In genomic region chr5:178256746-178257145, GRCh38 we compare ENCODE assay signal across 19 cellular contexts. TPM values are rescaled to one million over a fixed set of nuclear protein-coding genes. Genes with fewer than 3 reads are reported as not detected.
DNase-seq lines count a peak whose midpoint lies in the region; ATAC-seq, FAIRE-seq and TF ChIP-seq lines count a peak whose summit lies in the region.
"Had no signal": no experiment of that assay in that cellular context is flagged by ENCODE, and none has a peak within 500 bp of the region (broad histone marks: within the 10 kb centered on the region; RNA-seq: fewer than 3 reads in every experiment).

No MANE protein-coding gene starts in this region.

- H3K79me2 ChIP-seq in HepG2 (ENCODE audit: insufficient read depth, low read length) = no peaks in the 10 kb centered on the region
- no peaks in the 10 kb centered on the region for H3K79me2 ChIP-seq in K562 (ENCODE audit: control insufficient read depth, insufficient read depth, low read length)
- no peaks in the 10 kb centered on the region for H3K79me2 ChIP-seq in mesendoderm (ENCODE audit: control insufficient read depth, insufficient read depth, low read length)

- no peak overlapping the region for H3K4me2 ChIP-seq in HepG2 (ENCODE audit: low read depth, low read length)
- no peak overlapping the region for H3K4me2 ChIP-seq in K562 (ENCODE audit: insufficient read depth, low read length)
- no peak overlapping the region for H3K4me2 ChIP-seq in mesendoderm (ENCODE audit: low read length)

- no TSS peak for BruUV-seq in HepG2 (replicated peaks; lab: Mats Ljungman, UMichigan)
- BruUV-seq in K562 (replicated peaks; lab: Mats Ljungman, UMichigan) = no TSS peak

- TF ChIP-seq RAD21 in HepG2 (CRISPR knock-in tag; IDR thresholded peaks at IDR 0.05) (no peak), K562 (CRISPR knock-in tag; conservative IDR thresholded peaks at IDR 0.05 in 1 of 2, IDR thresholded peaks at IDR 0.05 in 1 of 2) (0 out of 4 replicates have a peak, but pooled peaks of 1 of the 2 experiments have one; percentile 7)

- no peak overlapping the region for H2BK15ac ChIP-seq in mesendoderm (replicated peaks; ENCODE audit: low read depth)

- H3K23ac ChIP-seq in mesendoderm (ENCODE audit: low read length) = no peak overlapping the region

- no peaks in the 10 kb centered on the region for H3K79me1 ChIP-seq in mesendoderm (ENCODE audit: low read length)

- H3K4me3 ChIP-seq in HepG2 (replicated peaks in 1 of 3; ENCODE audit: insufficient read depth in 1 of 3, low read depth in 2 of 3, low read length in 3 of 3) = no peak overlapping the region
- H3K4me3 ChIP-seq in right lobe of liver = no peak overlapping the region
- H3K4me3 ChIP-seq in K562 = no peak overlapping the region
- no peak overlapping the region for H3K4me3 ChIP-seq in mesendoderm (ENCODE audit: low read length)
- H3K4me3 ChIP-seq in mucosa of descending colon = no peak overlapping the region
- H3K4me3 ChIP-seq: GM12878, HAP-1 had no signal

- H2AK5ac ChIP-seq in mesendoderm (ENCODE audit: low read length) = no peak overlapping the region

- in situ Hi-C loops in HepG2 (cut with HindIII; ENCODE audit: extremely low pct_ligation_motif_present, low pct_unique_long_range_greater_than_20kb) (no loop called here), K562 (cut with MboI) (no loop called here)

- no peak overlapping the region for H2AFZ ChIP-seq in HepG2 (ENCODE audit: low read length)
- H2AFZ ChIP-seq in K562 (ENCODE audit: low read depth, low read length) = no peak overlapping the region

- POLR2A ChIA-PET in HepG2 (lab: Yijun Ruan, JAX) = no interaction called here
- POLR2A ChIA-PET in K562 (lab: Yijun Ruan, JAX) = interaction anchor here (0.7 kb wide), 2 partner anchors 9 to 32 kb away, joined by 3 to 5 read pairs; no protein-coding TSS in a partner anchor

- H4K5ac ChIP-seq in mesendoderm (ENCODE audit: low read length) = no peak overlapping the region

- no peak for FAIRE-seq in HepG2 (lab: Jason Lieb, UNC)
- FAIRE-seq in K562 (lab: Jason Lieb, UNC) = no peak
- FAIRE-seq: GM12878, GM18507, H1 had no signal

- H3K27me3 ChIP-seq in HepG2 (ENCODE audit: control insufficient read depth in 1 of 2, insufficient read depth in 2 of 2, low read length in 2 of 2) = peaks cover 1 to 6% of the 10 kb centered on the region in 2 experiments; a peak in 2 of 5 replicates
- no peaks in the 10 kb centered on the region for H3K27me3 ChIP-seq in right lobe of liver
- peaks cover 2 to 61% of the 10 kb centered on the region in 2 experiments; a peak in 3 of 5 replicates for H3K27me3 ChIP-seq in K562 (ENCODE audit: control insufficient read depth in 2 of 2, insufficient read depth in 2 of 2, low read length in 2 of 2)
- no peaks in the 10 kb centered on the region for H3K27me3 ChIP-seq in mesendoderm (ENCODE audit: insufficient read depth, low read length, poor library complexity)

- TF ChIP-seq CTCF in HepG2 (CRISPR knock-in tag; IDR thresholded peaks at IDR 0.05) = peak; percentile 26; the same call in 1 of the 2 replicates
- no peak for TF ChIP-seq CTCF in right lobe of liver (IDR thresholded peaks at IDR 0.05)
- TF ChIP-seq CTCF in K562 (IDR thresholded peaks at IDR 0.05 in 2 of 3, conservative IDR thresholded peaks at IDR 0.05 in 1 of 3; ENCODE audit: insufficient read depth in 2 of 3, low read depth in 1 of 3, low read length in 3 of 3) = peak in 1 of 3 experiments; percentile 23; a peak in 1 of 6 replicates
- TF ChIP-seq CTCF in mucosa of descending colon (IDR thresholded peaks at IDR 0.05) = no peak

- no peak overlapping the region for H2BK120ac ChIP-seq in mesendoderm (ENCODE audit: low read depth, low read length)

- peak overlapping the region; percentile 1 for H3K56ac ChIP-seq in mesendoderm (ENCODE audit: low read length)

- H3K4ac ChIP-seq in mesendoderm (ENCODE audit: low read depth, low read length) = no peak overlapping the region

- no peak overlapping the region for H3K9ac ChIP-seq in HepG2 (ENCODE audit: insufficient read depth, low read depth, low read length)
- H3K9ac ChIP-seq in K562 (ENCODE audit: insufficient read depth in 1 of 2, low read depth in 2 of 2, low read length in 2 of 2) = peak overlapping the region in 1 of 2 experiments; percentile 10; a peak in 1 of 4 replicates
- H3K9ac ChIP-seq in mesendoderm (ENCODE audit: low read length) = no peak overlapping the region

- DNase-seq in HepG2 (ENCODE audit: low spot score) (no peak), right lobe of liver (no peak), K562 (ENCODE audit: extremely low read depth in 1 of 4, low spot score in 3 of 4) (peak; percentile 30 to 50 (median 40)), mesendoderm (no peak), mucosa of descending colon (no peak)
- DNase-seq: 8988T; AML-193; C1 segment of cervical spinal cord; Calu3; CD4-positive, alpha-beta T cell; DMS 273 treated with DMSO at 0.1 percent for 48 hours; KBM-7 had no signal

- H3K27ac ChIP-seq in HepG2 (ENCODE audit: extremely low read length, insufficient read depth, low read length) = no peak overlapping the region
- no peak overlapping the region for H3K27ac ChIP-seq in right lobe of liver
- H3K27ac ChIP-seq in K562 (ENCODE audit: extremely low read depth, low read depth, low read length) = no peak overlapping the region
- no peak overlapping the region for H3K27ac ChIP-seq in mesendoderm (ENCODE audit: low read depth, low read length)
- H3K27ac ChIP-seq: HL-60 had no signal

- CTCF ChIA-PET in HepG2 (lab: Yijun Ruan, JAX; ENCODE audit: low intra/inter-chr PET ratio, low total read pairs) = no interaction called here
- CTCF ChIA-PET in K562 (lab: Yijun Ruan, JAX; ENCODE audit: low intra/inter-chr PET ratio) = no interaction called here

- no peaks in the 10 kb centered on the region for H3K4me1 ChIP-seq in HepG2 (ENCODE audit: insufficient read depth, low read length)
- H3K4me1 ChIP-seq in right lobe of liver = no peaks in the 10 kb centered on the region
- peaks cover 0 to 20% of the 10 kb centered on the region in 2 experiments; a peak in 2 of 5 replicates for H3K4me1 ChIP-seq in K562 (replicated peaks in 1 of 2; ENCODE audit: control insufficient read depth in 2 of 2, insufficient read depth in 2 of 2, low read length in 2 of 2)
- H3K4me1 ChIP-seq in mesendoderm (ENCODE audit: control insufficient read depth, low read depth, low read length) = no peaks in the 10 kb centered on the region
- no peaks in the 10 kb centered on the region for H3K4me1 ChIP-seq in mucosa of descending colon (ENCODE audit: low read depth)
- H3K4me1 ChIP-seq: HAP-1 had no signal

- TF ChIP-seq EP300 in HepG2 (IDR thresholded peaks at IDR 0.05; ENCODE audit: low read depth in 2 of 2, low read length in 2 of 2) (no peak), HepG2 (CRISPR knock-in tag; IDR thresholded peaks at IDR 0.05; ENCODE audit: borderline replicate concordance) (no peak), K562 (IDR thresholded peaks at IDR 0.05; ENCODE audit: low read length) (no peak)

- no peak overlapping the region for H2BK5ac ChIP-seq in mesendoderm (ENCODE audit: low read length)

- H3K36me3 ChIP-seq in HepG2 (replicated peaks in 1 of 2; ENCODE audit: control insufficient read depth in 1 of 2, insufficient read depth in 2 of 2, low read length in 2 of 2) (no peaks in the 10 kb centered on the region), right lobe of liver (no peaks in the 10 kb centered on the region), K562 (ENCODE audit: control insufficient read depth, insufficient read depth, low read length) (no peaks in the 10 kb centered on the region), mesendoderm (ENCODE audit: control insufficient read depth, insufficient read depth, low read length) (no peaks in the 10 kb centered on the region), mucosa of descending colon (ENCODE audit: low read depth) (no peaks in the 10 kb centered on the region)
- H3K36me3 ChIP-seq: HAP-1 had no signal

- no peak overlapping the region for H3K18ac ChIP-seq in mesendoderm (ENCODE audit: low read length)

- no peak for TF ChIP-seq POLR2A in HepG2 (IDR thresholded peaks at IDR 0.05; ENCODE audit: insufficient read depth in 1 of 2, low read depth in 2 of 2, low read length in 2 of 2)
- no peak for TF ChIP-seq POLR2A in right lobe of liver (IDR thresholded peaks at IDR 0.05)
- TF ChIP-seq POLR2A in K562 (conservative IDR thresholded peaks at IDR 0.05) = no peak

- H4K8ac ChIP-seq in mesendoderm (ENCODE audit: low read depth, low read length) = no peak overlapping the region

- intact Hi-C loops in HepG2 (cut with micrococcal nuclease; ENCODE audit: unreplicated experiment) (no loop called here), right lobe of liver (cut with DNase I) (no loop called here), K562 (cut with micrococcal nuclease) (no loop called here), mucosa of descending colon (cut with DNase I, micrococcal nuclease) (no loop called here)

- WGBS in HepG2 (ENCODE audit: low lambda C conversion rate) = 7% methylated on average over 3 of the region's 19 CpGs
- WGBS in right lobe of liver (ENCODE audit: insufficient coverage, low coverage, low lambda C conversion rate, missing lambda C conversion rate) = no CpG with 5 or more reads among the region's 19 CpGs
- WGBS in K562 (ENCODE audit: insufficient coverage, low coverage, missing lambda C conversion rate) = 8% methylated on average over 17 of the region's 19 CpGs
- WGBS in mesendoderm (ENCODE audit: extremely low coverage, insufficient coverage, low lambda C conversion rate) = no CpG with 5 or more reads among the region's 19 CpGs

- H4K20me1 ChIP-seq in HepG2 (ENCODE audit: insufficient read depth, low read length) = no peaks in the 10 kb centered on the region
- no peaks in the 10 kb centered on the region for H4K20me1 ChIP-seq in K562 (replicated peaks; ENCODE audit: control insufficient read depth, insufficient read depth, low read length)

- H3K9me1 ChIP-seq in K562 (ENCODE audit: control insufficient read depth, insufficient read depth, low read length) = no peaks in the 10 kb centered on the region

- H3K9me3 ChIP-seq in HepG2 (ENCODE audit: low read length) (no peaks in the 10 kb centered on the region), right lobe of liver (no peaks in the 10 kb centered on the region), K562 (replicated peaks; ENCODE audit: control insufficient read depth, insufficient read depth, low read depth, low read length) (no peaks in the 10 kb centered on the region), mucosa of descending colon (no peaks in the 10 kb centered on the region)
- H3K9me3 ChIP-seq: HAP-1 had no signal

- ATAC-seq in HepG2 = peak; percentile 37
- no peak for ATAC-seq in right lobe of liver
- peak; percentile 65 for ATAC-seq in K562
- ATAC-seq in GM19035 (IDR thresholded peaks at IDR 0.05; ENCODE audit: unreplicated experiment) = no peak
- ATAC-seq in mucosa of descending colon = no peak
- no peak for ATAC-seq in HG03520 (IDR thresholded peaks at IDR 0.05; ENCODE audit: unreplicated experiment)
- ATAC-seq: GM12878 had no signal

RNA-seq across cellular contexts. Expression of gene PHYKPL, which starts 24.1 kb away (rescaled TPM):
- total RNA-seq in HepG2 (2016; rRNA removed; fragmentation: Illumina TruSeq; extraction: Trizol) = 6.5 and 18.0 TPM in 2 replicates
- total RNA-seq in HepG2 (2016; cell fraction: cytosol; rRNA removed; fragmentation: Illumina TruSeq; extraction: Trizol; ENCODE audit: low read depth) = 9.3 and 10.3 TPM in 2 replicates
- total RNA-seq in HepG2 (2016; cell fraction: insoluble cytoplasmic fraction; rRNA removed; fragmentation: Illumina TruSeq; extraction: Trizol) = 6.3 and 18.2 TPM in 2 replicates
- total RNA-seq in HepG2 (2016; cell fraction: membrane; rRNA removed; fragmentation: Illumina TruSeq; extraction: Trizol) = 12.3 and 14.3 TPM in 2 replicates
- 28.0 and 31.5 TPM in 2 replicates for total RNA-seq in HepG2 (2016; cell fraction: nucleus; rRNA removed; fragmentation: Illumina TruSeq; extraction: Trizol)
- 78.6 and 94.3 TPM in 2 replicates for polyA plus RNA-seq in HepG2 (2011; rRNA removed)
- 35.8 and 36.7 TPM in 2 replicates for polyA plus RNA-seq in HepG2 (2011; cell fraction: cytosol; rRNA removed)
- polyA plus RNA-seq in HepG2 (2011; cell fraction: nucleus; rRNA removed) = 312 and 345 TPM in 2 replicates
- 25.4 and 34.0 TPM in 2 replicates for polyA plus RNA-seq in HepG2 (2012)
- polyA plus RNA-seq in HepG2 (2016; cell fraction: cytosol; fragmentation: Illumina TruSeq; extraction: Trizol; ENCODE audit: low read depth) = 6.9 and 8.7 TPM in 2 replicates
- polyA plus RNA-seq in HepG2 (2016; cell fraction: insoluble cytoplasmic fraction; fragmentation: Illumina TruSeq; extraction: Trizol; ENCODE audit: low read depth) = 6.1 and 7.0 TPM in 2 replicates
- 9.0 and 11.2 TPM in 2 replicates for polyA plus RNA-seq in HepG2 (2016; cell fraction: membrane; fragmentation: Illumina TruSeq; extraction: Trizol; ENCODE audit: low read depth)
- polyA plus RNA-seq in HepG2 (2016; cell fraction: nucleus; fragmentation: Illumina TruSeq; extraction: Trizol; ENCODE audit: insufficient read depth, low read depth) = 47.5 and 57.4 TPM in 2 replicates
- 97.9 and 139 TPM in 2 replicates for polyA minus RNA-seq in HepG2 (2011; rRNA and poly(A)+ RNA removed; ENCODE audit: low replicate concordance)
- 10.3 and 11.5 TPM in 2 replicates for polyA minus RNA-seq in HepG2 (2011; cell fraction: cytosol; rRNA and poly(A)+ RNA removed)
- polyA minus RNA-seq in HepG2 (2011; cell fraction: nucleus; rRNA and poly(A)+ RNA removed) = 134 and 154 TPM in 2 replicates
- total RNA-seq in right lobe of liver = 100 to 1,000 TPM in 3 of 6 experiments, 10 to 100 TPM in 3; 64.3 to 133 (median 85.8) TPM
- total RNA-seq in K562 (2011; cell fraction: chromatin; rRNA removed; ENCODE audit: low replicate concordance) = 203 and 378 TPM in 2 replicates
- 205 and 217 TPM in 2 replicates for total RNA-seq in K562 (2011; cell fraction: nucleolus; rRNA removed)
- 219 and 287 TPM in 2 replicates for total RNA-seq in K562 (2011; cell fraction: nucleoplasm; rRNA removed)
- total RNA-seq in K562 (2014; rRNA removed) = 18.6 and 21.6 TPM in 2 replicates
- 13.9 and 18.4 TPM in 2 replicates for total RNA-seq in K562 (2014; rRNA removed; fragmentation: Illumina TruSeq; extraction: Trizol)
- total RNA-seq in K562 (2015; rRNA removed; fragmentation: Illumina TruSeq; extraction: Trizol) = 16.7 and 17.1 TPM in 2 replicates
- 34.0 and 34.7 TPM in 2 replicates for total RNA-seq in K562 (2021)
- polyA plus RNA-seq in K562 (2011; rRNA removed) = 25.6 and 40.7 TPM in 2 replicates
- 18.3 and 25.8 TPM in 2 replicates for polyA plus RNA-seq in K562 (2011; cell fraction: cytosol; rRNA removed)
- polyA plus RNA-seq in K562 (2011; cell fraction: nucleus; rRNA removed) = 126 and 156 TPM in 2 replicates
- polyA plus RNA-seq in K562 (2012) = 19.8 and 52.3 TPM in 2 replicates
- 19.6 and 20.1 TPM in 2 replicates for polyA plus RNA-seq in K562 (2014; fragmentation: Illumina TruSeq; extraction: Trizol)
- polyA plus RNA-seq in K562 (2014; fragmentation: Nextera tagmentation; extraction: Ambion mirVana) = 1 to 10 TPM; 4.7 to 6.5 TPM
- polyA plus RNA-seq in K562 (2014; rRNA removed) = 31.9 and 32.0 TPM in 2 replicates
- polyA minus RNA-seq in K562 (2011; rRNA and poly(A)+ RNA removed) = 33.9 and 36.4 TPM in 2 replicates
- 9.2 and 15.5 TPM in 2 replicates for polyA minus RNA-seq in K562 (2011; cell fraction: cytosol; rRNA and poly(A)+ RNA removed)
- 71.5 and 72.2 TPM in 2 replicates for polyA minus RNA-seq in K562 (2011; cell fraction: nucleus; rRNA and poly(A)+ RNA removed)
- 8.1 TPM for polyA plus RNA-seq in mesendoderm (2013, experiment 1 of 2)
- polyA plus RNA-seq in mesendoderm (2013, experiment 2 of 2) = 6.6 TPM
- total RNA-seq in mucosa of descending colon = 100 to 1,000 TPM; 179 to 331 (median 194) TPM

RNA-seq across cellular contexts. Expression of gene HNRNPAB, which starts 52.4 kb away (rescaled TPM):
- total RNA-seq in HepG2 (2016; rRNA removed; fragmentation: Illumina TruSeq; extraction: Trizol) = 111 and 132 TPM in 2 replicates
- total RNA-seq in HepG2 (2016; cell fraction: cytosol; rRNA removed; fragmentation: Illumina TruSeq; extraction: Trizol; ENCODE audit: low read depth) = 12.0 and 13.3 TPM in 2 replicates
- total RNA-seq in HepG2 (2016; cell fraction: insoluble cytoplasmic fraction; rRNA removed; fragmentation: Illumina TruSeq; extraction: Trizol) = 110 and 122 TPM in 2 replicates
- 37.5 and 44.0 TPM in 2 replicates for total RNA-seq in HepG2 (2016; cell fraction: membrane; rRNA removed; fragmentation: Illumina TruSeq; extraction: Trizol)
- 54.8 and 64.8 TPM in 2 replicates for total RNA-seq in HepG2 (2016; cell fraction: nucleus; rRNA removed; fragmentation: Illumina TruSeq; extraction: Trizol)
- polyA plus RNA-seq in HepG2 (2011; rRNA removed) = 46.1 and 62.6 TPM in 2 replicates
- 52.5 and 54.6 TPM in 2 replicates for polyA plus RNA-seq in HepG2 (2011; cell fraction: cytosol; rRNA removed)
- 28.6 and 30.1 TPM in 2 replicates for polyA plus RNA-seq in HepG2 (2011; cell fraction: nucleus; rRNA removed)
- 55.4 and 68.0 TPM in 2 replicates for polyA plus RNA-seq in HepG2 (2012)
- 12.0 and 13.6 TPM in 2 replicates for polyA plus RNA-seq in HepG2 (2016; cell fraction: cytosol; fragmentation: Illumina TruSeq; extraction: Trizol; ENCODE audit: low read depth)
- polyA plus RNA-seq in HepG2 (2016; cell fraction: insoluble cytoplasmic fraction; fragmentation: Illumina TruSeq; extraction: Trizol; ENCODE audit: low read depth) = 241 and 256 TPM in 2 replicates
- 36.3 and 40.6 TPM in 2 replicates for polyA plus RNA-seq in HepG2 (2016; cell fraction: membrane; fragmentation: Illumina TruSeq; extraction: Trizol; ENCODE audit: low read depth)
- polyA plus RNA-seq in HepG2 (2016; cell fraction: nucleus; fragmentation: Illumina TruSeq; extraction: Trizol; ENCODE audit: insufficient read depth, low read depth) = 151 and 157 TPM in 2 replicates
- polyA minus RNA-seq in HepG2 (2011; rRNA and poly(A)+ RNA removed; ENCODE audit: low replicate concordance) = 17.1 and 71.1 TPM in 2 replicates
- 15.4 and 24.9 TPM in 2 replicates for polyA minus RNA-seq in HepG2 (2011; cell fraction: cytosol; rRNA and poly(A)+ RNA removed)
- 26.0 and 31.3 TPM in 2 replicates for polyA minus RNA-seq in HepG2 (2011; cell fraction: nucleus; rRNA and poly(A)+ RNA removed)
- 10 to 100 TPM; 44.2 to 96.1 (median 73.5) TPM for total RNA-seq in right lobe of liver
- 107 and 112 TPM in 2 replicates for total RNA-seq in K562 (2011; cell fraction: chromatin; rRNA removed; ENCODE audit: low replicate concordance)
- 50.4 and 55.9 TPM in 2 replicates for total RNA-seq in K562 (2011; cell fraction: nucleolus; rRNA removed)
- 93.1 and 119 TPM in 2 replicates for total RNA-seq in K562 (2011; cell fraction: nucleoplasm; rRNA removed)
- total RNA-seq in K562 (2014; rRNA removed) = 236 and 251 TPM in 2 replicates
- total RNA-seq in K562 (2014; rRNA removed; fragmentation: Illumina TruSeq; extraction: Trizol) = 193 and 210 TPM in 2 replicates
- 213 and 223 TPM in 2 replicates for total RNA-seq in K562 (2015; rRNA removed; fragmentation: Illumina TruSeq; extraction: Trizol)
- total RNA-seq in K562 (2021) = 299 and 351 TPM in 2 replicates
- 160 and 253 TPM in 2 replicates for polyA plus RNA-seq in K562 (2011; rRNA removed)
- polyA plus RNA-seq in K562 (2011; cell fraction: cytosol; rRNA removed) = 229 and 236 TPM in 2 replicates
- 131 TPM in 2 replicates for polyA plus RNA-seq in K562 (2011; cell fraction: nucleus; rRNA removed)
- 175 and 305 TPM in 2 replicates for polyA plus RNA-seq in K562 (2012)
- 284 and 307 TPM in 2 replicates for polyA plus RNA-seq in K562 (2014; fragmentation: Illumina TruSeq; extraction: Trizol)
- 10 to 100 TPM; 34.6 to 44.7 TPM for polyA plus RNA-seq in K562 (2014; fragmentation: Nextera tagmentation; extraction: Ambion mirVana)
- 404 and 425 TPM in 2 replicates for polyA plus RNA-seq in K562 (2014; rRNA removed)
- 75.6 and 103 TPM in 2 replicates for polyA minus RNA-seq in K562 (2011; rRNA and poly(A)+ RNA removed)
- polyA minus RNA-seq in K562 (2011; cell fraction: cytosol; rRNA and poly(A)+ RNA removed) = 69.1 and 82.2 TPM in 2 replicates
- polyA minus RNA-seq in K562 (2011; cell fraction: nucleus; rRNA and poly(A)+ RNA removed) = 31.9 and 48.4 TPM in 2 replicates
- 447 TPM for polyA plus RNA-seq in mesendoderm (2013, experiment 1 of 2)
- polyA plus RNA-seq in mesendoderm (2013, experiment 2 of 2) = 445 TPM
- 100 to 1,000 TPM; 209 to 327 (median 244) TPM for total RNA-seq in mucosa of descending colon

Comparison
In these comparisons a context has a peak if more than half of its experiments do, and no peak if none do; other contexts are left out.
1. ATAC-seq: peak in HepG2 (single experiment) and K562 (single experiment); none in right lobe of liver (0 of 4), GM19035 (single experiment), mucosa of descending colon (single experiment) and HG03520 (single experiment).
2. DNase-seq: peak in K562 (4 of 4); none in HepG2 (single experiment), right lobe of liver (0 of 3), mesendoderm (single experiment) and mucosa of descending colon (0 of 3).
3. Of the 241 proteins assayed by ChIP-seq in both HepG2 and K562: peak only in HepG2: none; only in K562: BHLHE40, KLF13 and MAX; in both: none; in neither: 235; mixed calls (peak in some experiments, not most) for 3.